In genomic region chr9:124694394-124695279, GRCh38 we compare ENCODE assay signal across 14 cellular contexts.
DNase-seq lines count a peak whose midpoint lies in the region; ATAC-seq and TF ChIP-seq lines count a peak whose summit lies in the region.
"Had no signal": no experiment of that assay in that cellular context is flagged by ENCODE, and none has a peak within 500 bp of the region (broad histone marks: within the 10 kb centered on the region; RNA-seq: fewer than 3 reads in every experiment).

No MANE protein-coding gene starts in this region.

- H3K36me3 ChIP-seq in adipocyte (ENCODE audit: control insufficient read depth, insufficient read depth, low read length, severe bottlenecking): no peaks in the 10 kb centered on the region
- no peaks in the 10 kb centered on the region for H3K36me3 ChIP-seq in heart left ventricle
- no peaks in the 10 kb centered on the region for H3K36me3 ChIP-seq in stomach
- H3K36me3 ChIP-seq: thoracic aorta had no signal

- H3K36me3 Mint-ChIP-seq in nephron (ENCODE audit: low read depth): peaks cover 41% of the 10 kb centered on the region

- WGBS in heart left ventricle, 4 donors: 78 to 82% (median 81%) methylated on average over 4 of the region's 4 CpGs
- 62 to 75% (median 71%) methylated on average over 4 of the region's 4 CpGs for WGBS in stomach, 5 donors

- H3K27me3 Mint-ChIP-seq in nephron (ENCODE audit: low read depth): no peaks in the 10 kb centered on the region

- H3K27ac ChIP-seq in heart left ventricle (no peak overlapping the region), stomach (no peak overlapping the region)
- H3K27ac ChIP-seq: hepatocyte, thoracic aorta had no signal

- no peak for TF ChIP-seq EP300 in stomach (IDR thresholded peaks at IDR 0.05)

- intact Hi-C loops in heart left ventricle (cut with DNase I) (loop anchor here in 1 of 10 donors (5.0 kb wide), 1 partner anchor 77 kb away; no protein-coding TSS in a partner anchor), stomach (cut with DNase I; ENCODE audit: low total_unique reads) (no loop called here)

- H3K9me3 ChIP-seq in adipocyte (ENCODE audit: control insufficient read depth, low read length) (no peaks in the 10 kb centered on the region), heart left ventricle (no peaks in the 10 kb centered on the region), stomach (no peaks in the 10 kb centered on the region)
- H3K9me3 ChIP-seq: thoracic aorta had no signal

- peaks cover 36% of the 10 kb centered on the region for H3K4me1 Mint-ChIP-seq in nephron

- no peak for TF ChIP-seq CTCF in nephron (IDR thresholded peaks at IDR 0.05; ENCODE audit: unreplicated experiment in 3 of 3)
- TF ChIP-seq CTCF in heart left ventricle (IDR thresholded peaks at IDR 0.05): no peak
- no peak for TF ChIP-seq CTCF in stomach (IDR thresholded peaks at IDR 0.05)

- no peak overlapping the region for H3K4me3 ChIP-seq in adipocyte (ENCODE audit: low read length)
- H3K4me3 ChIP-seq in heart left ventricle: no peak overlapping the region
- no peak overlapping the region for H3K4me3 ChIP-seq in stomach
- H3K4me3 ChIP-seq: hepatocyte, thoracic aorta had no signal

- H3K27ac Mint-ChIP-seq in nephron: peak overlapping the region in 2 of 3 experiments; percentile 30 to 31

- DNase-seq in Daoy (ENCODE audit: low read depth) (peak; percentile 21), HT1080 (ENCODE audit: low read depth) (peak; percentile 21), adipocyte (ENCODE audit: low read depth) (peak; percentile 49), heart left ventricle (no peak), stomach (no peak), OCI-M1 (lab: John Stamatoyannopoulos, UW) (no peak)
- DNase-seq in stimulated activated CD4-positive, alpha-beta T cell treated with anti-CD3 and anti-CD28 coated beads, Interleukin-2, amount 100 ng/mL, for 24 hours: no peak
- DNase-seq: activated CD4-positive, alpha-beta T cell treated with anti-CD3 and anti-CD28 coated beads for 1 hour; midbrain; NCI-H1436 treated with DMSO at 0.1 percent for 48 hours; stimulated activated CD4-positive, alpha-beta T cell treated with anti-CD3 and anti-CD28 coated beads, Interleukin-4, amount 100 ng/mL, for 4 hours had no signal

- no peak overlapping the region for H3K9ac ChIP-seq in adipocyte (ENCODE audit: low read length)

- H3K4me3 Mint-ChIP-seq in nephron: no peak overlapping the region

- TF ChIP-seq POLR2A in heart left ventricle (IDR thresholded peaks at IDR 0.05) (no peak), stomach (IDR thresholded peaks at IDR 0.05) (no peak)

- H3K4me1 ChIP-seq in adipocyte (ENCODE audit: control insufficient read depth, insufficient read depth, low read length): peaks cover 28% of the 10 kb centered on the region
- peaks cover 0 to 18% (median 9%) of the 10 kb centered on the region in 12 donors for H3K4me1 ChIP-seq in heart left ventricle
- no peaks in the 10 kb centered on the region for H3K4me1 ChIP-seq in stomach

- no peaks in the 10 kb centered on the region for H3K27me3 ChIP-seq in adipocyte (replicated peaks; ENCODE audit: control insufficient read depth, insufficient read depth, low read length)
- no peaks in the 10 kb centered on the region for H3K27me3 ChIP-seq in heart left ventricle
- no peaks in the 10 kb centered on the region for H3K27me3 ChIP-seq in stomach
- H3K27me3 ChIP-seq: hepatocyte had no signal

- ATAC-seq in heart left ventricle: no peak

- no peaks in the 10 kb centered on the region for H3K9me3 Mint-ChIP-seq in nephron

Comparison
In these comparisons a context has a peak if more than half of its experiments do, and no peak if none do; other contexts are left out.
1. DNase-seq: peak in Daoy (single experiment), HT1080 (single experiment) and adipocyte (single experiment); none in heart left ventricle (0 of 5), stomach (single experiment), OCI-M1 (single experiment) and stimulated activated CD4-positive, alpha-beta T cell treated with anti-CD3 and anti-CD28 coated beads, Interleukin-2, amount 100 ng/mL, for 24 hours (0 of 2).